ENCODE assay signal across 8 cellular contexts in the genomic region with DNA sequence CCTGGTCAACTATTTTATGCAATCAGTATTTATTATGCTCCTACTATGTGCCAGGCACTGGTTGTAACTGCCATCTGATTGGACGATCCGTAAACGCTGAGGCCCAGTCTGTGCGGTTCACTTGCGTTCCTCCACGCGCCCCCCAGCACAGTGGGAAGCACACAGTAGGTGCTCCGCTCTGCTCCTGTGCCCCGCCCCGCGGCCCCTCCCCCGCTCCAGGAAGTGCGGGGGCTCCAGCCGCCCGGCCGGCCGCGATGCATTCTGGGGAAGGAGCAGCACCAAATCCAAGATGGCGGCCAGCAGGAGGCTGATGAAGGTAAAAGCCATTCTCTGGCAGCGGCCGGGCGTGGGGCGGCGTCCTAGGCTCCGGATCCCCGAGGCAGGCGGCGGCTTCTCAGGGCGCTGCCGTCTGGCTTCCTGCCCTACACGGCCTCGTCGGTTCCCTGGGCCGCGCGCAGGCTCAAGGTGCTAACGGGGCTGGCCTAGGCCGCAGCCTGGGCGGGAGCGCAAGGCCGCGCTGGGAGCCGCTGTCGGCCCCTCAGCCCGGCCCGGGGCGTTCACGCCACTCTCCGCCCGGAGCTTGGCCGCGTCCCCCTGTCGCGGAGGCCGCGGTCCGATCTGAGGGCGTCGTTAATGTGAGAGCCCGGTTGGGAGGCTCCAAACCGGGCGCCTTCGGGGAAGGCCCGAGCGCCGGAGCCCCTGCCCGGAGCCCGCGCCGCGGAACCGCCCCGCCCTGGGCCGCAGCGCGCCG. TPM values are rescaled to one million over a fixed set of nuclear protein-coding genes. Genes with fewer than 3 reads are reported as not detected.
DNase-seq lines count a peak whose midpoint lies in the region; ATAC-seq and TF ChIP-seq lines count a peak whose summit lies in the region.

A gene (plus strand): TSS at position 259 of the 751 bp plus-strand sequence. CDS start 31 bp downstream, at position 290.

- H3K9me3 Mint-ChIP-seq in activated naive CD8-positive, alpha-beta T cell treated with anti-CD3 and anti-CD28 coated beads, Interleukin-2, amount 10 ng/mL, durations not matched to agents 7 days and 5 days = no peaks in the 10 kb centered on the region
- H3K9me3 Mint-ChIP-seq in osteocyte (ENCODE audit: unreplicated experiment) = no peaks in the 10 kb centered on the region

- peaks cover 9% of the 10 kb centered on the region for H3K36me3 Mint-ChIP-seq in activated naive CD8-positive, alpha-beta T cell treated with anti-CD3 and anti-CD28 coated beads, Interleukin-2, amount 10 ng/mL, durations not matched to agents 7 days and 5 days
- H3K36me3 Mint-ChIP-seq in osteocyte (ENCODE audit: unreplicated experiment) = peaks cover 2% of the 10 kb centered on the region

- peaks cover 2% of the 10 kb centered on the region for H3K27me3 Mint-ChIP-seq in activated naive CD8-positive, alpha-beta T cell treated with anti-CD3 and anti-CD28 coated beads, Interleukin-2, amount 10 ng/mL, durations not matched to agents 7 days and 5 days
- no peaks in the 10 kb centered on the region for H3K27me3 Mint-ChIP-seq in osteocyte (ENCODE audit: unreplicated experiment)

- TF ChIP-seq CTCF in BJ (IDR thresholded peaks at IDR 0.05; ENCODE audit: insufficient read depth, low read depth, low read length) (no peak), osteocyte (IDR thresholded peaks at IDR 0.05) (no peak)

- POLR2A ChIA-PET in BJ (lab: Charles Lee) = interaction anchor here (0.6 kb wide), 1 partner anchor 57 kb away, joined by 3 read pairs; no protein-coding TSS in a partner anchor
- POLR2A ChIA-PET in activated naive CD8-positive, alpha-beta T cell treated with anti-CD3 and anti-CD28 coated beads, Interleukin-2, amount 10 ng/mL, durations not matched to agents 7 days and 5 days (lab: Charles Lee) = interaction anchor here (0.6 to 3.2 kb wide), 4 partner anchors 30 to 544 kb away, joined by 3 to 30 read pairs (median 3); a partner anchor contains a TSS

- H3K27ac Mint-ChIP-seq in activated naive CD8-positive, alpha-beta T cell treated with anti-CD3 and anti-CD28 coated beads, Interleukin-2, amount 10 ng/mL, durations not matched to agents 7 days and 5 days = peak within 1 kb of the TSS; percentile 94
- H3K27ac Mint-ChIP-seq in osteocyte (ENCODE audit: unreplicated experiment) = peak within 1 kb of the TSS; percentile 88

- peaks cover 36% of the 10 kb centered on the region for H3K4me1 Mint-ChIP-seq in activated naive CD8-positive, alpha-beta T cell treated with anti-CD3 and anti-CD28 coated beads, Interleukin-2, amount 10 ng/mL, durations not matched to agents 7 days and 5 days
- H3K4me1 Mint-ChIP-seq in osteocyte (ENCODE audit: unreplicated experiment) = peaks cover 32% of the 10 kb centered on the region

- H3K36me3 ChIP-seq in BJ (ENCODE audit: control insufficient read depth, insufficient read depth, low read length) (no peaks in the 10 kb centered on the region), MG63 (peaks cover 29% of the 10 kb centered on the region)

- no peaks in the 10 kb centered on the region for H3K27me3 ChIP-seq in BJ (ENCODE audit: control insufficient read depth, insufficient read depth, low read length)
- H3K27me3 ChIP-seq in MG63 = no peaks in the 10 kb centered on the region

- H3K4me3 Mint-ChIP-seq in activated naive CD8-positive, alpha-beta T cell treated with anti-CD3 and anti-CD28 coated beads, Interleukin-2, amount 10 ng/mL, durations not matched to agents 7 days and 5 days = peak within 1 kb of the TSS; percentile 97
- peak within 1 kb of the TSS; percentile 85 for H3K4me3 Mint-ChIP-seq in osteocyte (ENCODE audit: unreplicated experiment)

- no peak within 1 kb of the TSS for H3K27ac ChIP-seq in temporal lobe (ENCODE audit: low read depth, low read length)

- intact Hi-C loops in head of caudate nucleus (cut with DNase I) = no loop called here

- ATAC-seq in GM19452 (IDR thresholded peaks at IDR 0.05; ENCODE audit: unreplicated experiment) = peak; percentile 55
- peak; percentile 59 for ATAC-seq in activated naive CD8-positive, alpha-beta T cell treated with anti-CD3 and anti-CD28 coated beads, Interleukin-2, amount 10 ng/mL, durations not matched to agents 7 days and 5 days (ENCODE audit: low read depth)

- no peaks in the 10 kb centered on the region for H3K9me3 ChIP-seq in MG63

- CTCF ChIA-PET in BJ (lab: Yijun Ruan, JAX) = interaction anchor here (2.3 kb wide), 1 partner anchor 74 kb away, joined by 7 read pairs; a partner anchor contains a TSS

- H3K4me3 ChIP-seq in BJ (ENCODE audit: low read depth, low read length) = peak within 1 kb of the TSS; percentile 46
- H3K4me3 ChIP-seq in MG63 = peak within 1 kb of the TSS; percentile 96

- DNase-seq in BJ (ENCODE audit: low read depth) (peak; percentile 19), MG63 (peak; percentile 88), SW480 (ENCODE audit: low spot score) (peak; percentile 62), head of caudate nucleus (peak; percentile 54 to 94 (median 86)), osteocyte (ENCODE audit: extremely low spot score, unreplicated experiment) (peak; percentile 95)
- peak; percentile 92 for DNase-seq in activated naive CD8-positive, alpha-beta T cell treated with anti-CD3 and anti-CD28 coated beads, Interleukin-2, amount 10 ng/mL, durations not matched to agents 7 days and 5 days

RNA-seq across cellular contexts. Expression of the gene that starts here (rescaled TPM):
- polyA plus RNA-seq in BJ (2011; rRNA removed) = 47.3 and 61.9 TPM in 2 replicates
- 26.8 and 37.3 TPM in 2 replicates for polyA minus RNA-seq in BJ (2011; rRNA and poly(A)+ RNA removed)
- 35.8 and 37.1 TPM in 2 replicates for total RNA-seq in MG63 (2014; rRNA removed; shearing (Covaris generic); ENCODE audit: low replicate concordance)
- total RNA-seq in activated naive CD8-positive, alpha-beta T cell treated with anti-CD3 and anti-CD28 coated beads, Interleukin-2, amount 10 ng/mL, durations not matched to agents 7 days and 5 days = 10 to 100 TPM; 49.3 to 51.5 TPM
- 57.1 and 57.9 TPM in 2 replicates for total RNA-seq in osteocyte
- 25.3 TPM for total RNA-seq in temporal lobe

Comparison
In these comparisons a context has a peak if more than half of its experiments do, and no peak if none do; other contexts are left out.
1. DNase-seq: peak in every context shown above with its lines; median percentile 95 in osteocyte; 92 in activated naive CD8-positive, alpha-beta T cell treated with anti-CD3 and anti-CD28 coated beads, Interleukin-2, amount 10 ng/mL, durations not matched to agents 7 days and 5 days; 88 in MG63; 86 in head of caudate nucleus; 62 in SW480; 19 in BJ.